29 cellular contexts compared by ENCODE assay signal in genomic region chr7:130024390-130024789, GRCh38.
"Had no signal": no experiment of that assay in that cellular context is flagged by ENCODE, and none has a peak within 500 bp of the region (broad histone marks: within the 10 kb centered on the region; RNA-seq: fewer than 3 reads in every experiment).

No MANE protein-coding gene starts in this region.

- H3K9me3 ChIP-seq: left lung, pancreas, psoas muscle, transverse colon, uterus had no signal

- H3K27ac ChIP-seq: hepatocyte, left lung, pancreas, skin epidermis, transverse colon, uterus had no signal

- H3K36me3 ChIP-seq: uterus had no signal

- H3K4me1 ChIP-seq: pancreas, transverse colon, uterus had no signal

- H3K4me2 ChIP-seq: hepatocyte had no signal

- H3K27me3 ChIP-seq: hepatocyte, left lung, pancreas, transverse colon, uterus had no signal

- H3K4me1 Mint-ChIP-seq: activated B cell treated with CpG ODN at 0.5 μM for 24 hours; activated CD4-positive, alpha-beta T cell treated with anti-CD3 and anti-CD28 coated beads for 36 hours; activated naive CD8-positive, alpha-beta T cell treated with anti-CD3 and anti-CD28 coated beads for 36 hours; immature natural killer cell; stimulated activated naive CD8-positive, alpha-beta T cell treated with anti-CD3 and anti-CD28 coated beads, Interleukin-15, amount 100 ng/mL, for 72 hours had no signal

- H2AFZ ChIP-seq: hepatocyte had no signal

- H3K27me3 Mint-ChIP-seq: activated B cell treated with CpG ODN at 0.5 μM for 24 hours; activated CD4-positive, alpha-beta T cell treated with anti-CD3 and anti-CD28 coated beads for 36 hours; activated naive CD8-positive, alpha-beta T cell treated with anti-CD3 and anti-CD28 coated beads for 36 hours; activated T-cell treated with anti-CD3 and anti-CD28 coated beads, Interleukin-2, amount 50 U/mL, for 24 hours; dendritic cell treated with granulocyte-macrophage colony-stimulating factor and Interleukin-4, amounts not matched to agents 40 ng/mL and 50 ng/mL, for 4 days; natural killer cell treated with Interleukin-12 subunit alpha and Interleukin-12 subunit beta and Interleukin-15 and Interleukin-18, amount 100 ng/mL, for 72 hours; stimulated activated naive CD8-positive, alpha-beta T cell treated with anti-CD3 and anti-CD28 coated beads, Interleukin-15, amount 100 ng/mL, for 72 hours had no signal

- H3K9me3 Mint-ChIP-seq: activated B cell treated with CpG ODN at 0.5 μM for 24 hours; activated naive CD8-positive, alpha-beta T cell treated with anti-CD3 and anti-CD28 coated beads for 36 hours; activated T-cell treated with anti-CD3 and anti-CD28 coated beads, Interleukin-2, amount 50 U/mL, for 24 hours; activated T-helper 2 cell treated with anti-CD3 and anti-CD28 coated beads, Interferon-gamma antibody, Interleukin-2, Interleukin-4, amounts not matched to agents 10 μg/mL and 5 μg/mL and 100 μg/mL, durations not matched to agents 14 hours and 24 hours and 36 hours; dendritic cell treated with granulocyte-macrophage colony-stimulating factor and Interleukin-4, amounts not matched to agents 40 ng/mL and 50 ng/mL, for 4 days; immature natural killer cell; natural killer cell treated with Interleukin-12 subunit alpha and Interleukin-12 subunit beta and Interleukin-15 and Interleukin-18, amount 100 ng/mL, for 72 hours; stimulated activated naive CD8-positive, alpha-beta T cell treated with anti-CD3 and anti-CD28 coated beads, Interleukin-15, amount 100 ng/mL, for 72 hours had no signal

- ATAC-seq: activated CD4-positive, alpha-beta T cell treated with anti-CD3 and anti-CD28 coated beads for 36 hours; left lung; natural killer cell treated with Interleukin-12 subunit alpha and Interleukin-12 subunit beta and Interleukin-15 and Interleukin-18, amount 100 ng/mL, for 72 hours; pancreas; psoas muscle; right cardiac atrium; stimulated activated naive CD8-positive, alpha-beta T cell treated with anti-CD3 and anti-CD28 coated beads, Interleukin-15, amount 100 ng/mL, for 72 hours had no signal

- DNase-seq: activated B cell treated with CpG ODN at 0.5 μM for 24 hours; activated CD4-positive, alpha-beta T cell treated with anti-CD3 and anti-CD28 coated beads for 36 hours; activated CD4-positive, alpha-beta T cell treated with anti-CD3 and anti-CD28 coated beads, Interleukin-2, amount 50 U/mL, for 4 hours; activated CD8-positive, alpha-beta memory T cell treated with anti-CD3 and anti-CD28 coated beads for 24 hours; activated CD8-positive, alpha-beta memory T cell treated with anti-CD3 and anti-CD28 coated beads, Interleukin-2, amount 50 U/mL, for 4 hours; activated naive CD4-positive, alpha-beta T cell treated with Interleukin-2 at 50 U/mL for 16 hours; activated naive CD8-positive, alpha-beta T cell treated with anti-CD3 and anti-CD28 coated beads for 36 hours; activated T-cell treated with anti-CD3 and anti-CD28 coated beads, Interleukin-2, amount 50 U/mL, for 24 hours; amniotic stem cell; effector CD4-positive, alpha-beta T cell; glutamatergic neuron; immature natural killer cell; kidney glomerular epithelial cell; left lung; midbrain; pancreas; psoas muscle; right cardiac atrium; stimulated activated CD4-positive, alpha-beta T cell treated with anti-CD3 and anti-CD28 coated beads, Interleukin-1b, Interleukin-23, amount 100 ng/mL, for 48 hours; stimulated activated naive CD8-positive, alpha-beta T cell treated with anti-CD3 and anti-CD28 coated beads, Interleukin-15, amount 100 ng/mL, for 72 hours; T-helper 9 cell; transverse colon; uterus had no signal

- H3K4me3 Mint-ChIP-seq: activated B cell treated with CpG ODN at 0.5 μM for 24 hours; activated CD4-positive, alpha-beta T cell treated with anti-CD3 and anti-CD28 coated beads for 36 hours; activated naive CD8-positive, alpha-beta T cell treated with anti-CD3 and anti-CD28 coated beads for 36 hours; activated T-cell treated with anti-CD3 and anti-CD28 coated beads, Interleukin-2, amount 50 U/mL, for 24 hours; dendritic cell treated with granulocyte-macrophage colony-stimulating factor and Interleukin-4, amounts not matched to agents 40 ng/mL and 50 ng/mL, for 4 days; immature natural killer cell; natural killer cell treated with Interleukin-12 subunit alpha and Interleukin-12 subunit beta and Interleukin-15 and Interleukin-18, amount 100 ng/mL, for 72 hours; stimulated activated naive CD8-positive, alpha-beta T cell treated with anti-CD3 and anti-CD28 coated beads, Interleukin-15, amount 100 ng/mL, for 72 hours had no signal

- H3K4me3 ChIP-seq: hepatocyte, left lung, lung, pancreas, psoas muscle, skin epidermis, transverse colon, uterus had no signal

- H3K27ac Mint-ChIP-seq: activated B cell treated with CpG ODN at 0.5 μM for 24 hours; activated CD4-positive, alpha-beta T cell treated with anti-CD3 and anti-CD28 coated beads for 36 hours; activated naive CD8-positive, alpha-beta T cell treated with anti-CD3 and anti-CD28 coated beads for 36 hours; activated T-cell treated with anti-CD3 and anti-CD28 coated beads, Interleukin-2, amount 50 U/mL, for 24 hours; activated T-helper 2 cell treated with anti-CD3 and anti-CD28 coated beads, Interferon-gamma antibody, Interleukin-2, Interleukin-4, amounts not matched to agents 10 μg/mL and 5 μg/mL and 100 μg/mL, durations not matched to agents 14 hours and 24 hours and 36 hours; dendritic cell treated with granulocyte-macrophage colony-stimulating factor and Interleukin-4, amounts not matched to agents 40 ng/mL and 50 ng/mL, for 4 days; immature natural killer cell; natural killer cell treated with Interleukin-12 subunit alpha and Interleukin-12 subunit beta and Interleukin-15 and Interleukin-18, amount 100 ng/mL, for 72 hours; stimulated activated naive CD8-positive, alpha-beta T cell treated with anti-CD3 and anti-CD28 coated beads, Interleukin-15, amount 100 ng/mL, for 72 hours had no signal

- H3K79me2 ChIP-seq: hepatocyte had no signal
